ENCODE assay signal across 43 cellular contexts in genomic region chr7:31315758-31316157, GRCh38. TPM values are rescaled to one million over a fixed set of nuclear protein-coding genes. Genes with fewer than 3 reads are reported as not detected.
"Had no signal": no experiment of that assay in that cellular context is flagged by ENCODE, and none has a peak within 500 bp of the region (broad histone marks: within the 10 kb centered on the region; RNA-seq: fewer than 3 reads in every experiment).

No MANE protein-coding gene starts in this region.

- H3K27ac ChIP-seq: adrenal gland, ascending aorta, body of pancreas, brain microvascular endothelial cell, breast epithelium, cardiac muscle cell had no signal

- FAIRE-seq: astrocyte, bronchial epithelial cell had no signal

- DNase-seq: activated effector memory CD4-positive, alpha-beta T cell treated with anti-CD3 and anti-CD28 coated beads, Interleukin-2, amount 50 U/mL, for 16 hours; activated effector memory CD4-positive, alpha-beta T cell treated with Interleukin-2 at 50 U/mL for 16 hours; activated gamma-delta T cell; activated gamma-delta T cell treated with Interleukin-2 at 50 U/mL for 16 hours; activated naive CD4-positive, alpha-beta T cell; activated naive CD4-positive, alpha-beta T cell treated with anti-CD3 and anti-CD28 coated beads for 36 hours; activated naive CD4-positive, alpha-beta T cell treated with anti-CD3 and anti-CD28 coated beads, Interleukin-2, amount 10 ng/mL, durations not matched to agents 7 days and 5 days; activated naive CD4-positive, alpha-beta T cell treated with anti-CD3 and anti-CD28 coated beads, Interleukin-2, amount 50 U/mL, for 16 hours; activated naive CD4-positive, alpha-beta T cell treated with Interleukin-2 at 50 U/mL for 16 hours; activated naive CD8-positive, alpha-beta T cell treated with anti-CD3 and anti-CD28 coated beads for 36 hours; activated naive CD8-positive, alpha-beta T cell treated with anti-CD3 and anti-CD28 coated beads, Interleukin-2, amount 10 ng/mL, durations not matched to agents 7 days and 5 days; activated naive CD8-positive, alpha-beta T cell treated with anti-CD3 and anti-CD28 coated beads, Interleukin-2, amount 50 U/mL, for 24 hours; activated T-cell treated with anti-CD3 and anti-CD28 coated beads, Interleukin-2, amount 50 U/mL, for 1 hour; activated T-cell treated with anti-CD3 and anti-CD28 coated beads, Interleukin-2, amount 50 U/mL, for 24 hours; activated T-cell treated with anti-CD3 and anti-CD28 coated beads, Interleukin-2, amount 50 U/mL, for 4 hours; activated T-cell treated with anti-CD3 and anti-CD28 coated beads, Interleukin-2, amount 50 U/mL, for 48 hours; activated T-cell treated with anti-CD3 and anti-CD28 coated beads, Interleukin-2, amount 50 U/mL, for 72 hours; adrenal gland; amniotic stem cell; amygdala; anterior cingulate cortex; aorta; body of pancreas; brain microvascular endothelial cell; caudate nucleus; central memory CD4-positive, alpha-beta T cell; cerebellar nuclear complex had no signal

- H3K27me3 Mint-ChIP-seq: activated naive CD4-positive, alpha-beta T cell treated with anti-CD3 and anti-CD28 coated beads, Interleukin-2, amount 10 ng/mL, durations not matched to agents 7 days and 5 days; activated naive CD4-positive, alpha-beta T cell treated with anti-CD3 and anti-CD28 coated beads, Interleukin-2, amount 50 U/mL, for 24 hours; activated naive CD8-positive, alpha-beta T cell treated with anti-CD3 and anti-CD28 coated beads for 36 hours; activated naive CD8-positive, alpha-beta T cell treated with anti-CD3 and anti-CD28 coated beads, Interleukin-2, amount 10 ng/mL, durations not matched to agents 7 days and 5 days; activated T-cell treated with anti-CD3 and anti-CD28 coated beads, Interleukin-2, amount 50 U/mL, for 24 hours; activated T-helper 17 cell treated with anti-CD3 and anti-CD28 coated beads, Interleukin-2, amount 50 U/mL, for 72 hours; central memory CD8-positive, alpha-beta T cell had no signal

- H3K4me3 Mint-ChIP-seq: activated naive CD4-positive, alpha-beta T cell treated with anti-CD3 and anti-CD28 coated beads for 36 hours; activated naive CD4-positive, alpha-beta T cell treated with anti-CD3 and anti-CD28 coated beads, Interleukin-2, amount 10 ng/mL, durations not matched to agents 7 days and 5 days; activated naive CD4-positive, alpha-beta T cell treated with anti-CD3 and anti-CD28 coated beads, Interleukin-2, amount 50 U/mL, for 24 hours; activated naive CD8-positive, alpha-beta T cell; activated naive CD8-positive, alpha-beta T cell treated with anti-CD3 and anti-CD28 coated beads for 36 hours; activated naive CD8-positive, alpha-beta T cell treated with anti-CD3 and anti-CD28 coated beads, Interleukin-2, amount 10 ng/mL, durations not matched to agents 7 days and 5 days; activated naive CD8-positive, alpha-beta T cell treated with anti-CD3 and anti-CD28 coated beads, Interleukin-2, amount 50 U/mL, for 24 hours; activated T-cell treated with anti-CD3 and anti-CD28 coated beads, Interleukin-2, amount 50 U/mL, for 24 hours; activated T-cell treated with anti-CD3 and anti-CD28 coated beads, Interleukin-2, amount 50 U/mL, for 4 hours; activated T-cell treated with anti-CD3 and anti-CD28 coated beads, Interleukin-2, amount 50 U/mL, for 72 hours; activated T-helper 1 cell treated with anti-CD3 and anti-CD28 coated beads, Interleukin-12 subunit alpha, Interleukin-12 subunit beta, Interleukin-2, Interleukin-4 antibody, amounts not matched to agents 30 ng/mL and 10 ng/mL and 1 ng/mL, durations not matched to agents 14 hours and 24 hours and 36 hours; activated T-helper 17 cell treated with anti-CD3 and anti-CD28 coated beads, Interleukin-2, amount 50 U/mL, for 72 hours; brain; central memory CD8-positive, alpha-beta T cell had no signal

- H3K4me1 ChIP-seq: adrenal gland, ascending aorta, body of pancreas, breast epithelium had no signal

- H3K4me1 Mint-ChIP-seq: activated naive CD4-positive, alpha-beta T cell treated with anti-CD3 and anti-CD28 coated beads, Interleukin-2, amount 10 ng/mL, durations not matched to agents 7 days and 5 days; activated naive CD4-positive, alpha-beta T cell treated with anti-CD3 and anti-CD28 coated beads, Interleukin-2, amount 50 U/mL, for 24 hours; activated naive CD8-positive, alpha-beta T cell treated with anti-CD3 and anti-CD28 coated beads for 36 hours; activated naive CD8-positive, alpha-beta T cell treated with anti-CD3 and anti-CD28 coated beads, Interleukin-2, amount 10 ng/mL, durations not matched to agents 7 days and 5 days; activated naive CD8-positive, alpha-beta T cell treated with anti-CD3 and anti-CD28 coated beads, Interleukin-2, amount 50 U/mL, for 24 hours; activated T-helper 17 cell treated with anti-CD3 and anti-CD28 coated beads, Interleukin-2, amount 50 U/mL, for 72 hours; central memory CD8-positive, alpha-beta T cell had no signal

- H3K9me3 ChIP-seq: adrenal gland, ascending aorta, body of pancreas, breast epithelium had no signal

- H3K36me3 ChIP-seq: adrenal gland, ascending aorta, brain microvascular endothelial cell, breast epithelium, cardiac muscle cell had no signal

- H3K9me3 Mint-ChIP-seq: activated naive CD4-positive, alpha-beta T cell treated with anti-CD3 and anti-CD28 coated beads for 36 hours; activated naive CD4-positive, alpha-beta T cell treated with anti-CD3 and anti-CD28 coated beads, Interleukin-2, amount 10 ng/mL, durations not matched to agents 7 days and 5 days; activated naive CD4-positive, alpha-beta T cell treated with anti-CD3 and anti-CD28 coated beads, Interleukin-2, amount 50 U/mL, for 24 hours; activated naive CD4-positive, alpha-beta T cell treated with anti-CD3 and anti-CD28 coated beads, Interleukin-2, amount 50 U/mL, for 72 hours; activated naive CD8-positive, alpha-beta T cell treated with anti-CD3 and anti-CD28 coated beads for 36 hours; activated naive CD8-positive, alpha-beta T cell treated with anti-CD3 and anti-CD28 coated beads, Interleukin-2, amount 10 ng/mL, durations not matched to agents 7 days and 5 days; activated naive CD8-positive, alpha-beta T cell treated with anti-CD3 and anti-CD28 coated beads, Interleukin-2, amount 50 U/mL, for 24 hours; activated T-cell treated with anti-CD3 and anti-CD28 coated beads, Interleukin-2, amount 50 U/mL, for 4 hours; activated T-helper 1 cell treated with anti-CD3 and anti-CD28 coated beads, Interleukin-12 subunit alpha, Interleukin-12 subunit beta, Interleukin-2, Interleukin-4 antibody, amounts not matched to agents 30 ng/mL and 10 ng/mL and 1 ng/mL, durations not matched to agents 14 hours and 24 hours and 36 hours; activated T-helper 17 cell treated with anti-CD3 and anti-CD28 coated beads, Interleukin-2, amount 50 U/mL, for 72 hours; activated T-helper 2 cell treated with anti-CD3 and anti-CD28 coated beads, Interferon-gamma antibody, Interleukin-2, Interleukin-4, amounts not matched to agents 10 μg/mL and 5 μg/mL and 100 μg/mL, durations not matched to agents 14 hours and 24 hours and 36 hours; central memory CD8-positive, alpha-beta T cell had no signal

- ATAC-seq: activated naive CD4-positive, alpha-beta T cell treated with anti-CD3 and anti-CD28 coated beads, Interleukin-2, amount 50 U/mL, for 72 hours; activated naive CD8-positive, alpha-beta T cell treated with anti-CD3 and anti-CD28 coated beads, Interleukin-2, amount 50 U/mL, for 24 hours; activated T-cell treated with anti-CD3 and anti-CD28 coated beads, Interleukin-2, amount 50 U/mL, for 4 hours; activated T-cell treated with anti-CD3 and anti-CD28 coated beads, Interleukin-2, amount 50 U/mL, for 72 hours; activated T-helper 17 cell treated with anti-CD3 and anti-CD28 coated beads, Interleukin-2, amount 50 U/mL, for 72 hours; body of pancreas had no signal

- H3K36me3 Mint-ChIP-seq: activated naive CD4-positive, alpha-beta T cell treated with anti-CD3 and anti-CD28 coated beads, Interleukin-2, amount 10 ng/mL, durations not matched to agents 7 days and 5 days; activated naive CD4-positive, alpha-beta T cell treated with anti-CD3 and anti-CD28 coated beads, Interleukin-2, amount 50 U/mL, for 24 hours; activated naive CD4-positive, alpha-beta T cell treated with anti-CD3 and anti-CD28 coated beads, Interleukin-2, amount 50 U/mL, for 72 hours; activated naive CD8-positive, alpha-beta T cell; activated naive CD8-positive, alpha-beta T cell treated with anti-CD3 and anti-CD28 coated beads for 36 hours; activated naive CD8-positive, alpha-beta T cell treated with anti-CD3 and anti-CD28 coated beads, Interleukin-2, amount 10 ng/mL, durations not matched to agents 7 days and 5 days; brain had no signal

- H3K27me3 ChIP-seq: adrenal gland, ascending aorta, body of pancreas, brain microvascular endothelial cell, cardiac muscle cell had no signal

- H3K27ac Mint-ChIP-seq: activated naive CD4-positive, alpha-beta T cell treated with anti-CD3 and anti-CD28 coated beads for 36 hours; activated naive CD4-positive, alpha-beta T cell treated with anti-CD3 and anti-CD28 coated beads, Interleukin-2, amount 10 ng/mL, durations not matched to agents 7 days and 5 days; activated naive CD4-positive, alpha-beta T cell treated with anti-CD3 and anti-CD28 coated beads, Interleukin-2, amount 50 U/mL, for 24 hours; activated naive CD4-positive, alpha-beta T cell treated with anti-CD3 and anti-CD28 coated beads, Interleukin-2, amount 50 U/mL, for 72 hours; activated naive CD8-positive, alpha-beta T cell; activated naive CD8-positive, alpha-beta T cell treated with anti-CD3 and anti-CD28 coated beads for 36 hours; activated naive CD8-positive, alpha-beta T cell treated with anti-CD3 and anti-CD28 coated beads, Interleukin-2, amount 10 ng/mL, durations not matched to agents 7 days and 5 days; activated naive CD8-positive, alpha-beta T cell treated with anti-CD3 and anti-CD28 coated beads, Interleukin-2, amount 50 U/mL, for 24 hours; activated T-cell treated with anti-CD3 and anti-CD28 coated beads, Interleukin-2, amount 50 U/mL, for 24 hours; activated T-cell treated with anti-CD3 and anti-CD28 coated beads, Interleukin-2, amount 50 U/mL, for 72 hours; activated T-helper 1 cell treated with anti-CD3 and anti-CD28 coated beads, Interleukin-12 subunit alpha, Interleukin-12 subunit beta, Interleukin-2, Interleukin-4 antibody, amounts not matched to agents 30 ng/mL and 10 ng/mL and 1 ng/mL, durations not matched to agents 14 hours and 24 hours and 36 hours; activated T-helper 17 cell treated with anti-CD3 and anti-CD28 coated beads, Interleukin-2, amount 50 U/mL, for 72 hours; activated T-helper 2 cell treated with anti-CD3 and anti-CD28 coated beads, Interferon-gamma antibody, Interleukin-2, Interleukin-4, amounts not matched to agents 10 μg/mL and 5 μg/mL and 100 μg/mL, durations not matched to agents 14 hours and 24 hours and 36 hours; brain had no signal

- H3K4me3 ChIP-seq: adrenal gland, ascending aorta, body of pancreas, breast epithelium, cardiac muscle cell had no signal

RNA-seq across cellular contexts. Expression of gene NEUROD6, which starts 24.8 kb away (rescaled TPM):
- total RNA-seq: activated naive CD4-positive, alpha-beta T cell treated with anti-CD3 and anti-CD28 coated beads for 36 hours; activated naive CD4-positive, alpha-beta T cell treated with anti-CD3 and anti-CD28 coated beads, Interleukin-2, amount 50 U/mL, for 72 hours; activated naive CD8-positive, alpha-beta T cell treated with anti-CD3 and anti-CD28 coated beads for 36 hours; activated naive CD8-positive, alpha-beta T cell treated with anti-CD3 and anti-CD28 coated beads, Interleukin-2, amount 10 ng/mL, durations not matched to agents 7 days and 5 days; activated T-cell treated with anti-CD3 and anti-CD28 coated beads, Interleukin-2, amount 50 U/mL, for 4 hours; activated T-cell treated with anti-CD3 and anti-CD28 coated beads, Interleukin-2, amount 50 U/mL, for 72 hours; activated T-helper 1 cell treated with anti-CD3 and anti-CD28 coated beads, Interleukin-12 subunit alpha, Interleukin-12 subunit beta, Interleukin-2, Interleukin-4 antibody, amounts not matched to agents 30 ng/mL and 10 ng/mL and 1 ng/mL, durations not matched to agents 14 hours and 24 hours and 36 hours; activated T-helper 17 cell treated with anti-CD3 and anti-CD28 coated beads, Interleukin-2, amount 50 U/mL, for 72 hours; activated T-helper 2 cell treated with anti-CD3 and anti-CD28 coated beads, Interferon-gamma antibody, Interleukin-2, Interleukin-4, amounts not matched to agents 10 μg/mL and 5 μg/mL and 100 μg/mL, durations not matched to agents 14 hours and 24 hours and 36 hours; adrenal gland; aorta; ascending aorta; astrocyte; body of pancreas; breast epithelium; bronchial epithelial cell; cardiac muscle cell; cardiac septum; chondrocyte had no signal
- polyA plus RNA-seq: adipose tissue, adrenal gland, aorta, cardiac muscle cell had no signal
